1 cellular context compared by ENCODE assay signal in the genomic region with DNA sequence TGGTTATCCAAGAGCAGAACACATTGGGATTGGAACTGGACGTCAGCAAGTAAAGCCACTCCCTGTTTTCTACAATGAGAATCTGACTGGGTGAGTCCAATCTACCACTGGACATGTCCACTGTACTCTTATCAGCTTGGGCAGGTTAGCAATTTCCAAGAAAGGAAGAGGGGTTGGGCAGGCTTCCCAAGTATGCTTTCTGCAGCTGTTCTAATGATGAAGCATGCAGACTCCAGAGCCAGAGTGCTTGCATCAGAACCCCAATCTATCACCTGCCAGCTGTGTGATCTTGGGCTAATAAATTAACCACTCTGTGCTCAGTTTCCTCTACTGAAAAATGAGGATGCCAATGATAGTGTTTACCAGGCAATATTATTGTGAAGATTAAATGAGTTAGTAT.
TF ChIP-seq lines count a peak whose summit lies in the region.

No MANE protein-coding gene starts in this region.

TF ChIP-seq in K562, 482 proteins besides CTCF, POLR2A, EP300 and RAD21 (continued from another document and continues in another):
- TF ChIP-seq, protein P1, sequence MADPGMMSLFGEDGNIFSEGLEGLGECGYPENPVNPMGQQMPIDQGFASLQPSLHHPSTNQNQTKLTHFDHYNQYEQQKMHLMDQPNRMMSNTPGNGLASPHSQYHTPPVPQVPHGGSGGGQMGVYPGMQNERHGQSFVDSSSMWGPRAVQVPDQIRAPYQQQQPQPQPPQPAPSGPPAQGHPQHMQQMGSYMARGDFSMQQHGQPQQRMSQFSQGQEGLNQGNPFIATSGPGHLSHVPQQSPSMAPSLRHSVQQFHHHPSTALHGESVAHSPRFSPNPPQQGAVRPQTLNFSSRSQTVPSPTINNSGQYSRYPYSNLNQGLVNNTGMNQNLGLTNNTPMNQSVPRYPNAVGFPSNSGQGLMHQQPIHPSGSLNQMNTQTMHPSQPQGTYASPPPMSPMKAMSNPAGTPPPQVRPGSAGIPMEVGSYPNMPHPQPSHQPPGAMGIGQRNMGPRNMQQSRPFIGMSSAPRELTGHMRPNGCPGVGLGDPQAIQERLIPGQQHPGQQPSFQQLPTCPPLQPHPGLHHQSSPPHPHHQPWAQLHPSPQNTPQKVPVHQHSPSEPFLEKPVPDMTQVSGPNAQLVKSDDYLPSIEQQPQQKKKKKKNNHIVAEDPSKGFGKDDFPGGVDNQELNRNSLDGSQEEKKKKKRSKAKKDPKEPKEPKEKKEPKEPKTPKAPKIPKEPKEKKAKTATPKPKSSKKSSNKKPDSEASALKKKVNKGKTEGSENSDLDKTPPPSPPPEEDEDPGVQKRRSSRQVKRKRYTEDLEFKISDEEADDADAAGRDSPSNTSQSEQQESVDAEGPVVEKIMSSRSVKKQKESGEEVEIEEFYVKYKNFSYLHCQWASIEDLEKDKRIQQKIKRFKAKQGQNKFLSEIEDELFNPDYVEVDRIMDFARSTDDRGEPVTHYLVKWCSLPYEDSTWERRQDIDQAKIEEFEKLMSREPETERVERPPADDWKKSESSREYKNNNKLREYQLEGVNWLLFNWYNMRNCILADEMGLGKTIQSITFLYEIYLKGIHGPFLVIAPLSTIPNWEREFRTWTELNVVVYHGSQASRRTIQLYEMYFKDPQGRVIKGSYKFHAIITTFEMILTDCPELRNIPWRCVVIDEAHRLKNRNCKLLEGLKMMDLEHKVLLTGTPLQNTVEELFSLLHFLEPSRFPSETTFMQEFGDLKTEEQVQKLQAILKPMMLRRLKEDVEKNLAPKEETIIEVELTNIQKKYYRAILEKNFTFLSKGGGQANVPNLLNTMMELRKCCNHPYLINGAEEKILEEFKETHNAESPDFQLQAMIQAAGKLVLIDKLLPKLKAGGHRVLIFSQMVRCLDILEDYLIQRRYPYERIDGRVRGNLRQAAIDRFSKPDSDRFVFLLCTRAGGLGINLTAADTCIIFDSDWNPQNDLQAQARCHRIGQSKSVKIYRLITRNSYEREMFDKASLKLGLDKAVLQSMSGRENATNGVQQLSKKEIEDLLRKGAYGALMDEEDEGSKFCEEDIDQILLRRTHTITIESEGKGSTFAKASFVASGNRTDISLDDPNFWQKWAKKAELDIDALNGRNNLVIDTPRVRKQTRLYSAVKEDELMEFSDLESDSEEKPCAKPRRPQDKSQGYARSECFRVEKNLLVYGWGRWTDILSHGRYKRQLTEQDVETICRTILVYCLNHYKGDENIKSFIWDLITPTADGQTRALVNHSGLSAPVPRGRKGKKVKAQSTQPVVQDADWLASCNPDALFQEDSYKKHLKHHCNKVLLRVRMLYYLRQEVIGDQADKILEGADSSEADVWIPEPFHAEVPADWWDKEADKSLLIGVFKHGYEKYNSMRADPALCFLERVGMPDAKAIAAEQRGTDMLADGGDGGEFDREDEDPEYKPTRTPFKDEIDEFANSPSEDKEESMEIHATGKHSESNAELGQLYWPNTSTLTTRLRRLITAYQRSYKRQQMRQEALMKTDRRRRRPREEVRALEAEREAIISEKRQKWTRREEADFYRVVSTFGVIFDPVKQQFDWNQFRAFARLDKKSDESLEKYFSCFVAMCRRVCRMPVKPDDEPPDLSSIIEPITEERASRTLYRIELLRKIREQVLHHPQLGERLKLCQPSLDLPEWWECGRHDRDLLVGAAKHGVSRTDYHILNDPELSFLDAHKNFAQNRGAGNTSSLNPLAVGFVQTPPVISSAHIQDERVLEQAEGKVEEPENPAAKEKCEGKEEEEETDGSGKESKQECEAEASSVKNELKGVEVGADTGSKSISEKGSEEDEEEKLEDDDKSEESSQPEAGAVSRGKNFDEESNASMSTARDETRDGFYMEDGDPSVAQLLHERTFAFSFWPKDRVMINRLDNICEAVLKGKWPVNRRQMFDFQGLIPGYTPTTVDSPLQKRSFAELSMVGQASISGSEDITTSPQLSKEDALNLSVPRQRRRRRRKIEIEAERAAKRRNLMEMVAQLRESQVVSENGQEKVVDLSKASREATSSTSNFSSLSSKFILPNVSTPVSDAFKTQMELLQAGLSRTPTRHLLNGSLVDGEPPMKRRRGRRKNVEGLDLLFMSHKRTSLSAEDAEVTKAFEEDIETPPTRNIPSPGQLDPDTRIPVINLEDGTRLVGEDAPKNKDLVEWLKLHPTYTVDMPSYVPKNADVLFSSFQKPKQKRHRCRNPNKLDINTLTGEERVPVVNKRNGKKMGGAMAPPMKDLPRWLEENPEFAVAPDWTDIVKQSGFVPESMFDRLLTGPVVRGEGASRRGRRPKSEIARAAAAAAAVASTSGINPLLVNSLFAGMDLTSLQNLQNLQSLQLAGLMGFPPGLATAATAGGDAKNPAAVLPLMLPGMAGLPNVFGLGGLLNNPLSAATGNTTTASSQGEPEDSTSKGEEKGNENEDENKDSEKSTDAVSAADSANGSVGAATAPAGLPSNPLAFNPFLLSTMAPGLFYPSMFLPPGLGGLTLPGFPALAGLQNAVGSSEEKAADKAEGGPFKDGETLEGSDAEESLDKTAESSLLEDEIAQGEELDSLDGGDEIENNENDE (IDR thresholded peaks at IDR 0.05; ENCODE audit: low read depth, low read length), result no peak
- TF ChIP-seq JUND (IDR thresholded peaks at IDR 0.05; ENCODE audit: borderline replicate concordance, low read depth, low read length) (no peak), JUND (tag; IDR thresholded peaks at IDR 0.05; ENCODE audit: borderline replicate concordance, low read depth, low read length) (no peak; the same call in 2 of the 3 replicates), GABPB2 (CRISPR knock-in tag; conservative IDR thresholded peaks at IDR 0.05) (no peak), CREM (IDR thresholded peaks at IDR 0.05; ENCODE audit: low read depth) (no peak), ZC3H4 (CRISPR knock-in tag; IDR thresholded peaks at IDR 0.05; ENCODE audit: borderline replicate concordance) (no peak), NCOR1 (IDR thresholded peaks at IDR 0.05) (peak; percentile 76), CBX5 (IDR thresholded peaks at IDR 0.05; ENCODE audit: borderline replicate concordance, low read depth) (no peak), NR4A1 (CRISPR knock-in tag; IDR thresholded peaks at IDR 0.05) (no peak), NR4A1 (tag; IDR thresholded peaks at IDR 0.05) (peak; percentile 63; the same call in 1 of the 2 replicates), HSF4 (CRISPR knock-in tag; IDR thresholded peaks at IDR 0.05; ENCODE audit: borderline replicate concordance) (no peak), ZNF436 (CRISPR knock-in tag; IDR thresholded peaks at IDR 0.05) (no peak), ARID1B (IDR thresholded peaks at IDR 0.05) (peak; percentile 91), SIX5 (IDR thresholded peaks at IDR 0.05; ENCODE audit: borderline replicate concordance in 1 of 2, insufficient read depth in 1 of 2, low read depth in 1 of 2, low read length in 2 of 2) (no peak), POU5F1 (IDR thresholded peaks at IDR 0.05; ENCODE audit: borderline replicate concordance, low read depth, low read length, partially characterized antibody) (no peak), CCAR2 (IDR thresholded peaks at IDR 0.05; ENCODE audit: low read depth, low read length) (no peak), TCFL5 (CRISPR knock-in tag; conservative IDR thresholded peaks at IDR 0.05) (no peak), PTBP1 (IDR thresholded peaks at IDR 0.05; ENCODE audit: low read depth, low read length) (no peak), BHLHE40 (IDR thresholded peaks at IDR 0.05; ENCODE audit: low read length) (no peak; the same call in 1 of the 2 replicates), FOXK2 (conservative IDR thresholded peaks at IDR 0.05 in 1 of 2, IDR thresholded peaks at IDR 0.05 in 1 of 2; ENCODE audit: low read depth in 2 of 2) (no peak), TEAD1 (CRISPR knock-in tag; IDR thresholded peaks at IDR 0.05) (0 out of 4 replicates have a peak, but pooled peaks of 1 of the 2 experiments have one; percentile 35), BRCA1 (IDR thresholded peaks at IDR 0.05) (no peak), BRCA1 (CRISPR knock-in tag; IDR thresholded peaks at IDR 0.05) (no peak), TFAM (CRISPR knock-in tag; conservative IDR thresholded peaks at IDR 0.05) (no peak), ELF4 (CRISPR knock-in tag; IDR thresholded peaks at IDR 0.05) (no peak), FOXM1 (IDR thresholded peaks at IDR 0.05; ENCODE audit: low read depth) (peak; percentile 82; the same call in 1 of the 2 replicates), FOXM1 (CRISPR knock-in tag; IDR thresholded peaks at IDR 0.05; ENCODE audit: low read depth) (no peak)
- TF ChIP-seq, protein P2, sequence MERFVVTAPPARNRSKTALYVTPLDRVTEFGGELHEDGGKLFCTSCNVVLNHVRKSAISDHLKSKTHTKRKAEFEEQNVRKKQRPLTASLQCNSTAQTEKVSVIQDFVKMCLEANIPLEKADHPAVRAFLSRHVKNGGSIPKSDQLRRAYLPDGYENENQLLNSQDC (CRISPR knock-in tag; IDR thresholded peaks at IDR 0.05), result no peak
- TF ChIP-seq, protein P3, sequence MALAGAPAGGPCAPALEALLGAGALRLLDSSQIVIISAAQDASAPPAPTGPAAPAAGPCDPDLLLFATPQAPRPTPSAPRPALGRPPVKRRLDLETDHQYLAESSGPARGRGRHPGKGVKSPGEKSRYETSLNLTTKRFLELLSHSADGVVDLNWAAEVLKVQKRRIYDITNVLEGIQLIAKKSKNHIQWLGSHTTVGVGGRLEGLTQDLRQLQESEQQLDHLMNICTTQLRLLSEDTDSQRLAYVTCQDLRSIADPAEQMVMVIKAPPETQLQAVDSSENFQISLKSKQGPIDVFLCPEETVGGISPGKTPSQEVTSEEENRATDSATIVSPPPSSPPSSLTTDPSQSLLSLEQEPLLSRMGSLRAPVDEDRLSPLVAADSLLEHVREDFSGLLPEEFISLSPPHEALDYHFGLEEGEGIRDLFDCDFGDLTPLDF (CRISPR knock-in tag; IDR thresholded peaks at IDR 0.05), result no peak
- TF ChIP-seq, protein P4, sequence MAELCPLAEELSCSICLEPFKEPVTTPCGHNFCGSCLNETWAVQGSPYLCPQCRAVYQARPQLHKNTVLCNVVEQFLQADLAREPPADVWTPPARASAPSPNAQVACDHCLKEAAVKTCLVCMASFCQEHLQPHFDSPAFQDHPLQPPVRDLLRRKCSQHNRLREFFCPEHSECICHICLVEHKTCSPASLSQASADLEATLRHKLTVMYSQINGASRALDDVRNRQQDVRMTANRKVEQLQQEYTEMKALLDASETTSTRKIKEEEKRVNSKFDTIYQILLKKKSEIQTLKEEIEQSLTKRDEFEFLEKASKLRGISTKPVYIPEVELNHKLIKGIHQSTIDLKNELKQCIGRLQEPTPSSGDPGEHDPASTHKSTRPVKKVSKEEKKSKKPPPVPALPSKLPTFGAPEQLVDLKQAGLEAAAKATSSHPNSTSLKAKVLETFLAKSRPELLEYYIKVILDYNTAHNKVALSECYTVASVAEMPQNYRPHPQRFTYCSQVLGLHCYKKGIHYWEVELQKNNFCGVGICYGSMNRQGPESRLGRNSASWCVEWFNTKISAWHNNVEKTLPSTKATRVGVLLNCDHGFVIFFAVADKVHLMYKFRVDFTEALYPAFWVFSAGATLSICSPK (IDR thresholded peaks at IDR 0.05; ENCODE audit: borderline replicate concordance), result no peak
- TF ChIP-seq, protein P5, sequence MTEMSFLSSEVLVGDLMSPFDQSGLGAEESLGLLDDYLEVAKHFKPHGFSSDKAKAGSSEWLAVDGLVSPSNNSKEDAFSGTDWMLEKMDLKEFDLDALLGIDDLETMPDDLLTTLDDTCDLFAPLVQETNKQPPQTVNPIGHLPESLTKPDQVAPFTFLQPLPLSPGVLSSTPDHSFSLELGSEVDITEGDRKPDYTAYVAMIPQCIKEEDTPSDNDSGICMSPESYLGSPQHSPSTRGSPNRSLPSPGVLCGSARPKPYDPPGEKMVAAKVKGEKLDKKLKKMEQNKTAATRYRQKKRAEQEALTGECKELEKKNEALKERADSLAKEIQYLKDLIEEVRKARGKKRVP (CRISPR knock-in tag; IDR thresholded peaks at IDR 0.05), result peak; percentile 76
- TF ChIP-seq, protein P6, sequence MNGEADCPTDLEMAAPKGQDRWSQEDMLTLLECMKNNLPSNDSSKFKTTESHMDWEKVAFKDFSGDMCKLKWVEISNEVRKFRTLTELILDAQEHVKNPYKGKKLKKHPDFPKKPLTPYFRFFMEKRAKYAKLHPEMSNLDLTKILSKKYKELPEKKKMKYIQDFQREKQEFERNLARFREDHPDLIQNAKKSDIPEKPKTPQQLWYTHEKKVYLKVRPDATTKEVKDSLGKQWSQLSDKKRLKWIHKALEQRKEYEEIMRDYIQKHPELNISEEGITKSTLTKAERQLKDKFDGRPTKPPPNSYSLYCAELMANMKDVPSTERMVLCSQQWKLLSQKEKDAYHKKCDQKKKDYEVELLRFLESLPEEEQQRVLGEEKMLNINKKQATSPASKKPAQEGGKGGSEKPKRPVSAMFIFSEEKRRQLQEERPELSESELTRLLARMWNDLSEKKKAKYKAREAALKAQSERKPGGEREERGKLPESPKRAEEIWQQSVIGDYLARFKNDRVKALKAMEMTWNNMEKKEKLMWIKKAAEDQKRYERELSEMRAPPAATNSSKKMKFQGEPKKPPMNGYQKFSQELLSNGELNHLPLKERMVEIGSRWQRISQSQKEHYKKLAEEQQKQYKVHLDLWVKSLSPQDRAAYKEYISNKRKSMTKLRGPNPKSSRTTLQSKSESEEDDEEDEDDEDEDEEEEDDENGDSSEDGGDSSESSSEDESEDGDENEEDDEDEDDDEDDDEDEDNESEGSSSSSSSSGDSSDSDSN (IDR thresholded peaks at IDR 0.05; ENCODE audit: borderline replicate concordance in 1 of 2, low read depth in 2 of 2, low read length in 2 of 2), result no peak
- TF ChIP-seq, protein P7, sequence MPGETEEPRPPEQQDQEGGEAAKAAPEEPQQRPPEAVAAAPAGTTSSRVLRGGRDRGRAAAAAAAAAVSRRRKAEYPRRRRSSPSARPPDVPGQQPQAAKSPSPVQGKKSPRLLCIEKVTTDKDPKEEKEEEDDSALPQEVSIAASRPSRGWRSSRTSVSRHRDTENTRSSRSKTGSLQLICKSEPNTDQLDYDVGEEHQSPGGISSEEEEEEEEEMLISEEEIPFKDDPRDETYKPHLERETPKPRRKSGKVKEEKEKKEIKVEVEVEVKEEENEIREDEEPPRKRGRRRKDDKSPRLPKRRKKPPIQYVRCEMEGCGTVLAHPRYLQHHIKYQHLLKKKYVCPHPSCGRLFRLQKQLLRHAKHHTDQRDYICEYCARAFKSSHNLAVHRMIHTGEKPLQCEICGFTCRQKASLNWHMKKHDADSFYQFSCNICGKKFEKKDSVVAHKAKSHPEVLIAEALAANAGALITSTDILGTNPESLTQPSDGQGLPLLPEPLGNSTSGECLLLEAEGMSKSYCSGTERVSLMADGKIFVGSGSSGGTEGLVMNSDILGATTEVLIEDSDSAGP (CRISPR knock-in tag; IDR thresholded peaks at IDR 0.05), result no peak
- TF ChIP-seq, protein P8, sequence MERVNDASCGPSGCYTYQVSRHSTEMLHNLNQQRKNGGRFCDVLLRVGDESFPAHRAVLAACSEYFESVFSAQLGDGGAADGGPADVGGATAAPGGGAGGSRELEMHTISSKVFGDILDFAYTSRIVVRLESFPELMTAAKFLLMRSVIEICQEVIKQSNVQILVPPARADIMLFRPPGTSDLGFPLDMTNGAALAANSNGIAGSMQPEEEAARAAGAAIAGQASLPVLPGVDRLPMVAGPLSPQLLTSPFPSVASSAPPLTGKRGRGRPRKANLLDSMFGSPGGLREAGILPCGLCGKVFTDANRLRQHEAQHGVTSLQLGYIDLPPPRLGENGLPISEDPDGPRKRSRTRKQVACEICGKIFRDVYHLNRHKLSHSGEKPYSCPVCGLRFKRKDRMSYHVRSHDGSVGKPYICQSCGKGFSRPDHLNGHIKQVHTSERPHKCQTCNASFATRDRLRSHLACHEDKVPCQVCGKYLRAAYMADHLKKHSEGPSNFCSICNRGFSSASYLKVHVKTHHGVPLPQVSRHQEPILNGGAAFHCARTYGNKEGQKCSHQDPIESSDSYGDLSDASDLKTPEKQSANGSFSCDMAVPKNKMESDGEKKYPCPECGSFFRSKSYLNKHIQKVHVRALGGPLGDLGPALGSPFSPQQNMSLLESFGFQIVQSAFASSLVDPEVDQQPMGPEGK (CRISPR knock-in tag; IDR thresholded peaks at IDR 0.05; ENCODE audit: borderline replicate concordance), result no peak
